In genomic region chr19:3243851-3244700, GRCh38 we compare ENCODE assay signal across 2 cellular contexts.
TF ChIP-seq lines count a peak whose summit lies in the region.

No MANE protein-coding gene starts in this region.

TF ChIP-seq in SK-N-SH, 30 proteins besides CTCF, POLR2A, EP300 and RAD21 (continued from another document):
- TF ChIP-seq, protein P1, sequence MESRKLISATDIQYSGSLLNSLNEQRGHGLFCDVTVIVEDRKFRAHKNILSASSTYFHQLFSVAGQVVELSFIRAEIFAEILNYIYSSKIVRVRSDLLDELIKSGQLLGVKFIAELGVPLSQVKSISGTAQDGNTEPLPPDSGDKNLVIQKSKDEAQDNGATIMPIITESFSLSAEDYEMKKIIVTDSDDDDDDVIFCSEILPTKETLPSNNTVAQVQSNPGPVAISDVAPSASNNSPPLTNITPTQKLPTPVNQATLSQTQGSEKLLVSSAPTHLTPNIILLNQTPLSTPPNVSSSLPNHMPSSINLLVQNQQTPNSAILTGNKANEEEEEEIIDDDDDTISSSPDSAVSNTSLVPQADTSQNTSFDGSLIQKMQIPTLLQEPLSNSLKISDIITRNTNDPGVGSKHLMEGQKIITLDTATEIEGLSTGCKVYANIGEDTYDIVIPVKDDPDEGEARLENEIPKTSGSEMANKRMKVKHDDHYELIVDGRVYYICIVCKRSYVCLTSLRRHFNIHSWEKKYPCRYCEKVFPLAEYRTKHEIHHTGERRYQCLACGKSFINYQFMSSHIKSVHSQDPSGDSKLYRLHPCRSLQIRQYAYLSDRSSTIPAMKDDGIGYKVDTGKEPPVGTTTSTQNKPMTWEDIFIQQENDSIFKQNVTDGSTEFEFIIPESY (IDR thresholded peaks at IDR 0.05; ENCODE audit: borderline replicate concordance, low read depth): no peak
- no peak for TF ChIP-seq SMC3 (IDR thresholded peaks at IDR 0.05; ENCODE audit: low read depth, low read length)
- TF ChIP-seq, protein P2, sequence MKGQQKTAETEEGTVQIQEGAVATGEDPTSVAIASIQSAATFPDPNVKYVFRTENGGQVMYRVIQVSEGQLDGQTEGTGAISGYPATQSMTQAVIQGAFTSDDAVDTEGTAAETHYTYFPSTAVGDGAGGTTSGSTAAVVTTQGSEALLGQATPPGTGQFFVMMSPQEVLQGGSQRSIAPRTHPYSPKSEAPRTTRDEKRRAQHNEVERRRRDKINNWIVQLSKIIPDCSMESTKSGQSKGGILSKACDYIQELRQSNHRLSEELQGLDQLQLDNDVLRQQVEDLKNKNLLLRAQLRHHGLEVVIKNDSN (IDR thresholded peaks at IDR 0.05; ENCODE audit: borderline replicate concordance, low read depth): no peak
- TF ChIP-seq EZH2phosphoT487 (IDR thresholded peaks at IDR 0.05; ENCODE audit: borderline replicate concordance, low read depth): no peak
- TF ChIP-seq POLR2AphosphoS5 (IDR thresholded peaks at IDR 0.05; ENCODE audit: low read depth, low read length): no peak
TF ChIP-seq in SK-N-SH: peak in this region for 1.

TF ChIP-seq in SK-N-SH treated with all-trans-retinoic acid at 6 μM for 48 hours, 23 proteins besides CTCF, POLR2A, EP300 and RAD21 (continued from another document):
- TF ChIP-seq ZC3H10 (CRISPR knock-in tag; IDR thresholded peaks at IDR 0.05): no peak
- TF ChIP-seq TCF4 (CRISPR knock-in tag; IDR thresholded peaks at IDR 0.05; ENCODE audit: borderline replicate concordance): no peak
- TF ChIP-seq RARB (CRISPR knock-in tag; IDR thresholded peaks at IDR 0.05): no peak
- no peak for TF ChIP-seq SNAI2 (CRISPR knock-in tag; IDR thresholded peaks at IDR 0.05)
